Comparison of ENCODE assay signal across 18 cellular contexts in the genomic region with DNA sequence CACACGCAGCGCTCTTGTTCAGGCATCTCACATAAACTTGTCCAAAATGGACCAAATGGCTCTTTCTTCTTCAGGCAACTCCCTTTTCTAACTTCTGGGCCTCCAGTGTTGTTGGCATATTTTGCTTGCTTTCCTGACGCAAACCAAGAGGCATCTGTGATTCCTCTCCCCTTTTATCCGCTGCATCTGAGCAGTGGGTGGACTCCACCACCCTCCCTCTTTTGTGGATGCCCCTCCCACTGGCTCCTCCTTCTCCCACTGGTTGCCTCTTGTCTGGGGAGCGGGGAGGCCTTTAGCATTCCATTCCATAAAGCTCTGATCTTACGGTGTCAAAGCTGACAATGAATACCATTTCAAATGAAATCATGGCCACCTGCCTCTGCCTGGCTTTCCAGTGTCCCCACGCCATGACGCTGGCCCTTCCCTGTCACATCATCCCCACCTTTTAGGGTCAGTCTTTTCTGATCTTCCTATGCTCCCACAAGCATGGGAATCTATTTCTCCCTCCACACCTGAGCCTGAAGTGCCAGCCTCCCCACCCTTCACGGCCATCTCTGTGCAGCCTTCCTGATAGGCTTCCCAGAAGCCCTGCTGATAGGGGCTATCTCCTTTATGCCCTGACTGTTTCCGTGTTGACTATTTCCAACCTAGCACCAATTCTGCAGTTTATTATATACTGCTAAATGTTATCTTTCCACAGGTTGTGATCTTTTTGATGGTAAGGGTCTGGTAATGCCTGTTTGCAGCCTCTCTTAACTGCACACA. TPM values are rescaled to one million over a fixed set of nuclear protein-coding genes. Genes with fewer than 3 reads are reported as not detected.
DNase-seq lines count a peak whose midpoint lies in the region; ATAC-seq and TF ChIP-seq lines count a peak whose summit lies in the region.
"Had no signal": no experiment of that assay in that cellular context is flagged by ENCODE, and none has a peak within 500 bp of the region (broad histone marks: within the 10 kb centered on the region; RNA-seq: fewer than 3 reads in every experiment).

No MANE protein-coding gene starts in this region.

- no peak overlapping the region for H3K4me2 ChIP-seq in mesendoderm (ENCODE audit: low read length)

- H3K4me3 ChIP-seq in RWPE2 (ENCODE audit: severe bottlenecking) (no peak overlapping the region), colonic mucosa (no peak overlapping the region), mesendoderm (ENCODE audit: low read length) (no peak overlapping the region), stomach (no peak overlapping the region)
- H3K4me3 ChIP-seq: cardiac muscle cell had no signal

- peaks cover 53% of the 10 kb centered on the region for H3K4me1 ChIP-seq in RWPE2 (ENCODE audit: insufficient read depth, poor library complexity, severe bottlenecking)
- H3K4me1 ChIP-seq in colonic mucosa: no peaks in the 10 kb centered on the region
- peaks cover 4% of the 10 kb centered on the region for H3K4me1 ChIP-seq in mesendoderm (ENCODE audit: control insufficient read depth, low read depth, low read length)
- peaks cover 14 to 78% (median 39%) of the 10 kb centered on the region in 4 donors for H3K4me1 ChIP-seq in stomach

- H4K8ac ChIP-seq in mesendoderm (ENCODE audit: low read depth, low read length): no peak overlapping the region

- WGBS in mesendoderm (ENCODE audit: extremely low coverage, insufficient coverage, low lambda C conversion rate): no CpG with 5 or more reads among the region's 10 CpGs
- WGBS in stomach, 5 donors: 75 to 82% (median 81%) methylated on average over 10 of the region's 10 CpGs

- no peak overlapping the region for H3K4ac ChIP-seq in mesendoderm (ENCODE audit: low read depth, low read length)

- no peaks in the 10 kb centered on the region for H3K27me3 ChIP-seq in RWPE2 (ENCODE audit: insufficient read depth, poor library complexity, severe bottlenecking)
- H3K27me3 ChIP-seq in colonic mucosa: no peaks in the 10 kb centered on the region
- H3K27me3 ChIP-seq in mesendoderm (ENCODE audit: insufficient read depth, low read length, poor library complexity): no peaks in the 10 kb centered on the region
- H3K27me3 ChIP-seq in stomach: no peaks in the 10 kb centered on the region
- H3K27me3 ChIP-seq: BE2C, cardiac muscle cell had no signal

- H3K27ac ChIP-seq in RWPE2 (ENCODE audit: poor library complexity, severe bottlenecking): peak overlapping the region; percentile 82
- peak overlapping the region; percentile 8 for H3K27ac ChIP-seq in colonic mucosa
- no peak overlapping the region for H3K27ac ChIP-seq in mesendoderm (ENCODE audit: low read depth, low read length)
- H3K27ac ChIP-seq in stomach: peak overlapping the region; percentile 9 to 74 (median 65)
- H3K27ac ChIP-seq: cardiac muscle cell had no signal

- no peak overlapping the region for H3K18ac ChIP-seq in mesendoderm (ENCODE audit: low read length)

- DNase-seq in RWPE2 (ENCODE audit: low spot score): no peak
- DNase-seq in colonic mucosa: peak; percentile 28
- DNase-seq in mesendoderm: peak; percentile 55
- DNase-seq in stomach: no peak
- no peak for DNase-seq in COLO829 (ENCODE audit: low spot score)
- DNase-seq in stimulated activated CD4-positive, alpha-beta T cell treated with anti-CD3 and anti-CD28 coated beads, Interleukin-1b, Interleukin-23, amount 100 ng/mL, for 48 hours: no peak
- DNase-seq: activated CD4-positive, alpha-beta T cell treated with anti-CD3 and anti-CD28 coated beads for 1 hour; activated CD8-positive, alpha-beta memory T cell treated with anti-CD3 and anti-CD28 coated beads, Interleukin-2, amount 10 ng/mL, durations not matched to agents 7 days and 5 days; BE2C; glutamatergic neuron; Karpas-422; mammary epithelial cell; NCI-H1105; NCI-H526 treated with DMSO at 0.1 percent for 48 hours; SIG-M5; stimulated activated CD4-positive, alpha-beta T cell treated with anti-CD3 and anti-CD28 coated beads, Interleukin-2, amount 100 ng/mL, for 48 hours had no signal

- ATAC-seq in RWPE2 (ENCODE audit: low read depth): no peak
- ATAC-seq in HG03095 (IDR thresholded peaks at IDR 0.05; ENCODE audit: unreplicated experiment): no peak
- ATAC-seq: activated CD8-positive, alpha-beta memory T cell treated with anti-CD3 and anti-CD28 coated beads, Interleukin-2, amount 10 ng/mL, durations not matched to agents 7 days and 5 days had no signal

- no peak overlapping the region for H2BK120ac ChIP-seq in mesendoderm (ENCODE audit: low read depth, low read length)

- H3K36me3 ChIP-seq in RWPE2 (ENCODE audit: low read depth): no peaks in the 10 kb centered on the region
- H3K36me3 ChIP-seq in colonic mucosa: no peaks in the 10 kb centered on the region
- H3K36me3 ChIP-seq in mesendoderm (ENCODE audit: control insufficient read depth, insufficient read depth, low read length): no peaks in the 10 kb centered on the region
- no peaks in the 10 kb centered on the region for H3K36me3 ChIP-seq in stomach
- H3K36me3 ChIP-seq: BE2C, cardiac muscle cell had no signal

- no peak overlapping the region for H2BK15ac ChIP-seq in mesendoderm (replicated peaks; ENCODE audit: low read depth)

- H2AK5ac ChIP-seq in mesendoderm (ENCODE audit: low read length): no peak overlapping the region

- TF ChIP-seq POLR2A in stomach (IDR thresholded peaks at IDR 0.05): no peak

- TF ChIP-seq CTCF in RWPE2 (IDR thresholded peaks at IDR 0.05; ENCODE audit: poor library complexity, severe bottlenecking) (no peak), colonic mucosa (IDR thresholded peaks at IDR 0.05) (no peak), stomach (IDR thresholded peaks at IDR 0.05) (no peak)

- intact Hi-C loops in colonic mucosa (cut with DNase I) (no loop called here), stomach (cut with DNase I; ENCODE audit: low total_unique reads) (no loop called here)

- no peak overlapping the region for H2BK5ac ChIP-seq in mesendoderm (ENCODE audit: low read length)

- no peaks in the 10 kb centered on the region for H3K79me2 ChIP-seq in mesendoderm (ENCODE audit: control insufficient read depth, insufficient read depth, low read length)

- no peaks in the 10 kb centered on the region for H3K79me1 ChIP-seq in mesendoderm (ENCODE audit: low read length)

- no peak overlapping the region for H3K23ac ChIP-seq in mesendoderm (ENCODE audit: low read length)

- H3K56ac ChIP-seq in mesendoderm (ENCODE audit: low read length): no peak overlapping the region

- no peak overlapping the region for H3K9ac ChIP-seq in colonic mucosa (ENCODE audit: low read depth in 2 of 2, low read length in 2 of 2)
- H3K9ac ChIP-seq in mesendoderm (ENCODE audit: low read length): no peak overlapping the region

- TF ChIP-seq EP300 in stomach (IDR thresholded peaks at IDR 0.05): no peak

- H3K9me3 ChIP-seq in RWPE2 (ENCODE audit: severe bottlenecking) (no peaks in the 10 kb centered on the region), colonic mucosa (no peaks in the 10 kb centered on the region), stomach (no peaks in the 10 kb centered on the region)
- H3K9me3 ChIP-seq: BE2C had no signal

- no peak overlapping the region for H4K5ac ChIP-seq in mesendoderm (ENCODE audit: low read length)

RNA-seq across cellular contexts. Expression of a gene that starts 51.5 kb away (rescaled TPM):
- total RNA-seq in colonic mucosa (1,000 to 10,000 TPM; 1,895 to 2,156 TPM), stomach (1,000 to 10,000 TPM in 3 of 5 donors, 100 to 1,000 TPM in 2; 115 to 2,609 (median 1,927) TPM)
- 10,990 TPM for polyA plus RNA-seq in mesendoderm (2013, experiment 1 of 2)
- 10,919 TPM for polyA plus RNA-seq in mesendoderm (2013, experiment 2 of 2)
- 1,000 to 10,000 TPM; 4,475 to 5,853 (median 5,579) TPM for polyA plus RNA-seq in stomach

Comparison
In these comparisons a context has a peak if more than half of its experiments do, and no peak if none do; other contexts are left out.
1. DNase-seq: peak in colonic mucosa (single experiment) and mesendoderm (single experiment); none in RWPE2 (single experiment), stomach (single experiment), COLO829 (single experiment) and stimulated activated CD4-positive, alpha-beta T cell treated with anti-CD3 and anti-CD28 coated beads, Interleukin-1b, Interleukin-23, amount 100 ng/mL, for 48 hours (single experiment).